ENCODE assay signal across 29 cellular contexts in genomic region chr9:133905493-133905892, GRCh38.
"Had no signal": no experiment of that assay in that cellular context is flagged by ENCODE, and none has a peak within 500 bp of the region (broad histone marks: within the 10 kb centered on the region; RNA-seq: fewer than 3 reads in every experiment).

No MANE protein-coding gene starts in this region.

- ATAC-seq: left colon; left lung; lower lobe of right lung; natural killer cell; pancreas; right cardiac atrium; stimulated activated effector memory CD8-positive, alpha-beta T cell treated with anti-CD3 and anti-CD28 coated beads, Interleukin-12 subunit alpha, Interleukin-12 subunit beta, amount 100 ng/mL, for 72 hours; stimulated activated naive CD8-positive, alpha-beta T cell treated with anti-CD3 and anti-CD28 coated beads, Interleukin-15, Interleukin-2, amounts not matched to agents 100 U/mL and 50 U/mL, for 24 hours; upper lobe of right lung had no signal

- H3K4me2 ChIP-seq: neural progenitor cell had no signal

- H3K4me1 ChIP-seq: neural progenitor cell, pancreas, prostate gland, stomach, testis, transverse colon had no signal

- H3K27ac ChIP-seq: left lung, lower lobe of right lung, neural progenitor cell, pancreas, prostate gland, skin epidermis, stomach, testis, thyroid gland, transverse colon, upper lobe of right lung had no signal

- H3K9ac ChIP-seq: neural progenitor cell had no signal

- H3K4me1 Mint-ChIP-seq: immature natural killer cell; natural killer cell; stimulated activated effector memory CD8-positive, alpha-beta T cell treated with anti-CD3 and anti-CD28 coated beads, Interleukin-12 subunit alpha, Interleukin-12 subunit beta, amount 100 ng/mL, for 72 hours had no signal

- H2AFZ ChIP-seq: neural progenitor cell had no signal

- H3K27me3 ChIP-seq: left lung, neural progenitor cell, pancreas, stomach, testis, thyroid gland, transverse colon, upper lobe of right lung had no signal

- H3K36me3 ChIP-seq: left lung, lower lobe of right lung, neural progenitor cell, pancreas, prostate gland, stomach, thyroid gland, transverse colon, upper lobe of right lung had no signal

- DNase-seq: hippocampal formation; immature natural killer cell; kidney; left colon; left lung; lower lobe of right lung; mammary epithelial cell; mesenchymal stem cell; naive B cell; natural killer cell; nephron progenitor cell; pancreas; posterior cingulate gyrus; retina; right cardiac atrium; stimulated activated CD4-positive, alpha-beta T cell treated with anti-CD3 and anti-CD28 coated beads, Interleukin-12 subunit alpha, Interleukin-12 subunit beta, amount 100 ng/mL, for 4 hours; stimulated activated CD4-positive, alpha-beta T cell treated with anti-CD3 and anti-CD28 coated beads, Interleukin-15, amount 100 ng/mL, for 24 hours; stimulated activated CD4-positive, alpha-beta T cell treated with anti-CD3 and anti-CD28 coated beads, Interleukin-2, amount 100 ng/mL, for 24 hours; stimulated activated CD4-positive, alpha-beta T cell treated with anti-CD3 and anti-CD28 coated beads, Interleukin-4, amount 100 ng/mL, for 1 hour; stimulated activated naive CD8-positive, alpha-beta T cell treated with anti-CD3 and anti-CD28 coated beads, Interleukin-15, Interleukin-2, amounts not matched to agents 100 U/mL and 50 U/mL, for 24 hours; stomach; testis; thyroid gland; transverse colon; upper lobe of right lung had no signal

- H3K9me3 ChIP-seq: left lung, lower lobe of right lung, pancreas, prostate gland, stomach, testis, thyroid gland, transverse colon, upper lobe of right lung had no signal

- H3K27me3 Mint-ChIP-seq: naive B cell had no signal

- H3K36me3 Mint-ChIP-seq: immature natural killer cell; naive B cell; natural killer cell; neural progenitor cell; stimulated activated effector memory CD8-positive, alpha-beta T cell treated with anti-CD3 and anti-CD28 coated beads, Interleukin-12 subunit alpha, Interleukin-12 subunit beta, amount 100 ng/mL, for 72 hours had no signal

- H3K4me3 ChIP-seq: left lung, lower lobe of right lung, neural progenitor cell, pancreas, prostate gland, skin epidermis, stomach, testis, thyroid gland, transverse colon, upper lobe of right lung had no signal

- H3K4me3 Mint-ChIP-seq: immature natural killer cell; natural killer cell; nephron progenitor cell; neural progenitor cell; stimulated activated effector memory CD8-positive, alpha-beta T cell treated with anti-CD3 and anti-CD28 coated beads, Interleukin-12 subunit alpha, Interleukin-12 subunit beta, amount 100 ng/mL, for 72 hours had no signal

- H3K27ac Mint-ChIP-seq: immature natural killer cell; natural killer cell; nephron progenitor cell; stimulated activated effector memory CD8-positive, alpha-beta T cell treated with anti-CD3 and anti-CD28 coated beads, Interleukin-12 subunit alpha, Interleukin-12 subunit beta, amount 100 ng/mL, for 72 hours had no signal

- H3K9me3 Mint-ChIP-seq: immature natural killer cell; naive B cell; natural killer cell; nephron progenitor cell; neural progenitor cell; stimulated activated effector memory CD8-positive, alpha-beta T cell treated with anti-CD3 and anti-CD28 coated beads, Interleukin-12 subunit alpha, Interleukin-12 subunit beta, amount 100 ng/mL, for 72 hours had no signal
